1 cellular context compared by ENCODE assay signal in genomic region chr5:15304914-15305834, GRCh38.
TF ChIP-seq lines count a peak whose summit lies in the region.

No MANE protein-coding gene starts in this region.

TF ChIP-seq in HepG2, 621 proteins besides CTCF, POLR2A, EP300 and RAD21 (continued from another document):
- no peak for TF ChIP-seq ZBTB4 (CRISPR knock-in tag; IDR thresholded peaks at IDR 0.05; ENCODE audit: borderline replicate concordance)
- TF ChIP-seq ATF7 (IDR thresholded peaks at IDR 0.05), result peak; percentile 65
- TF ChIP-seq ATF7 (CRISPR knock-in tag; IDR thresholded peaks at IDR 0.05), result no peak
- TF ChIP-seq RARG (CRISPR knock-in tag; IDR thresholded peaks at IDR 0.05; ENCODE audit: low read depth), result no peak
- no peak for TF ChIP-seq SIN3A (IDR thresholded peaks at IDR 0.05; ENCODE audit: borderline replicate concordance, low read depth, low read length)
- no peak for TF ChIP-seq NFKBIZ (CRISPR knock-in tag; IDR thresholded peaks at IDR 0.05)
- TF ChIP-seq ZNF570 (CRISPR knock-in tag; IDR thresholded peaks at IDR 0.05; ENCODE audit: borderline replicate concordance), result no peak
- no peak for TF ChIP-seq ZNF724P (CRISPR knock-in tag; IDR thresholded peaks at IDR 0.05; ENCODE audit: borderline replicate concordance)
- no peak for TF ChIP-seq NR1H2 (CRISPR knock-in tag; IDR thresholded peaks at IDR 0.05; ENCODE audit: borderline replicate concordance, low read depth)
- TF ChIP-seq ZNF556 (CRISPR knock-in tag; IDR thresholded peaks at IDR 0.05; ENCODE audit: borderline replicate concordance), result no peak
- no peak for TF ChIP-seq GMEB2 (CRISPR knock-in tag; IDR thresholded peaks at IDR 0.05; ENCODE audit: low read depth)
